Comparison of ENCODE assay signal across 20 cellular contexts in the genomic region with DNA sequence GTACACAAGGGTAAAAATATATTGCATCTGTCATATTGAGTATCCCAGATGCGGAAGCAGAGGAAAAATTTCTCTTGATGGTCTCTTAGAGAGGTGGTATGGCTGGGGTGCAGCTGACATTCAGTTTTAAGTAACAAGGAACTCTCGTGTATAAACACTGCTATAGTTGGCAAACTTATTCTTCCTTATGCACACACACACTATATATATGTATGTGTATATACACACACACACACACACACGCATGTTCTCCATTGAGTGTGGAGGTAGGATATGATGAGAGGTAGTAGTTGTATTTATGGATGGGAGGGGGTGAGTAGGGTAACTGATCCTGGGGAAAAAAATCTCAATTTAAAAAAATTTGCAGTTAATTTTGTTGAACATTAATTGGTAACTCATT.
"Had no signal": no experiment of that assay in that cellular context is flagged by ENCODE, and none has a peak within 500 bp of the region (broad histone marks: within the 10 kb centered on the region; RNA-seq: fewer than 3 reads in every experiment).

No MANE protein-coding gene starts in this region.

- H3K4me3 Mint-ChIP-seq: endodermal cell; mesothelial cell of epicardium; naive thymus-derived CD4-positive, alpha-beta T cell; nephron progenitor cell; stimulated activated naive B cell treated with anti-CD40 and anti-IgM and Interleukin-4, amounts not matched to agents 10 μg/mL and 1 μg/mL and 100 μg/mL, for 72 hours; stimulated activated naive CD8-positive, alpha-beta T cell treated with anti-CD3 and anti-CD28 coated beads, Interleukin-15, Interleukin-2, amounts not matched to agents 100 ng/mL and 50 ng/mL, for 24 hours had no signal

- DNase-seq: effector CD8-positive, alpha-beta T cell; endodermal cell; foreskin fibroblast; gastrocnemius medialis; head of caudate nucleus; mesenchymal stem cell; naive thymus-derived CD4-positive, alpha-beta T cell; nephron progenitor cell; right lobe of liver; small intestine; stimulated activated CD4-positive, alpha-beta T cell treated with anti-CD3 and anti-CD28 coated beads, Interleukin-15, amount 100 ng/mL, for 24 hours; stimulated activated CD4-positive, alpha-beta T cell treated with anti-CD3 and anti-CD28 coated beads, Interleukin-2, amount 100 ng/mL, for 48 hours; stimulated activated naive B cell treated with anti-CD40 and anti-IgM and Interleukin-4, amounts not matched to agents 10 μg/mL and 1 μg/mL and 100 μg/mL, for 72 hours; upper lobe of left lung had no signal

- FAIRE-seq: colon, keratinocyte, small intestine, urothelium cell line had no signal

- H3K9me3 Mint-ChIP-seq: endodermal cell; naive thymus-derived CD4-positive, alpha-beta T cell; stimulated activated naive CD8-positive, alpha-beta T cell treated with anti-CD3 and anti-CD28 coated beads, Interleukin-15, Interleukin-2, amounts not matched to agents 100 ng/mL and 50 ng/mL, for 24 hours had no signal

- H3K27me3 Mint-ChIP-seq: progenitor cell of endocrine pancreas; stimulated activated naive B cell treated with anti-CD40 and anti-IgM and Interleukin-4, amounts not matched to agents 10 μg/mL and 1 μg/mL and 100 μg/mL, for 72 hours had no signal

- H3K27ac Mint-ChIP-seq: endodermal cell; mesothelial cell of epicardium; naive thymus-derived CD4-positive, alpha-beta T cell; nephron progenitor cell; progenitor cell of endocrine pancreas; stimulated activated naive B cell treated with anti-CD40 and anti-IgM and Interleukin-4, amounts not matched to agents 10 μg/mL and 1 μg/mL and 100 μg/mL, for 72 hours; stimulated activated naive CD8-positive, alpha-beta T cell treated with anti-CD3 and anti-CD28 coated beads, Interleukin-15, Interleukin-2, amounts not matched to agents 100 ng/mL and 50 ng/mL, for 24 hours had no signal
